ENCODE assay signal across 1 cellular context in the genomic region with DNA sequence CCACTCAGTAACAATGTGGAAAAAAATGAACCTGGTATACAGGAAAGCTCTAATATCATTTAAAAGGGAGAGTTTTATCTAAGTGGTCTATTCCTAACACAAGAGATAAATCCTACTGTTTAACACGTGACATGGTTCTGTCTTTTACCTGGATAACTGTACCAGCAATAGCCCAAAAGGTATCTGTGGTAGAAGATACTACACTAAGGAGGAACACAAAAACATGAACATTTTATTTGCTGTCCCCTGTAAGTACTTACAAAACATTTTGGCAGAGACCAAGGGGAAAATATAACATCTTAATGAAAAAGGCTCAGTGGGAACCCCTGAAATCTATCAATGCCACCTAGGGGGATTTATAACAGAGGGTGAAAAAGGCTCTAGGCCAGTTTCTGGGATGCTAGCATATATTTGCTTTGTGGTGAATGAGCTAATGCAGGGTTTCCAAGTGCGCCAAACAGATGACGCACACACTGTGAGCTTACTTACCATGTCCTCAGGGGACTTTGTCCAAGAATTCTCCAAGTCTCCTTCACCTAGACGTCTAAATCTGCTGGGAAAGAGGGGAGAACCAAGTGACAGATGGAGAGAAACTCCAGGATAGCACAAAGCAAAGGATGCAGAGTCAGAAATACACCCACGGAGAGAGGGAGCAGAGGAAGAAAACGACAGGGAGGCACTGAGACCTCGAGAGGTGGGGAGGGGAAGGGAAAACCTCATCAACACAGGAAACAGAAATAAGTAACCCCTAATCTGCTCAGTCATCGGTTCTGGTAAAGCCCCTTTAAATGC.
TF ChIP-seq lines count a peak whose summit lies in the region.

No MANE protein-coding gene starts in this region.

TF ChIP-seq in H1, 55 proteins besides CTCF, POLR2A, EP300 and RAD21:
- TF ChIP-seq JUN (IDR thresholded peaks at IDR 0.05; ENCODE audit: low read depth, low read length) (no peak), SAP30 (IDR thresholded peaks at IDR 0.05; ENCODE audit: insufficient read depth, insufficient replicate concordance, low read length) (no peak), TBP (IDR thresholded peaks at IDR 0.05; ENCODE audit: low read depth, low read length) (no peak), KDM1A (IDR thresholded peaks at IDR 0.05; ENCODE audit: borderline replicate concordance, low read length) (no peak), BRCA1 (IDR thresholded peaks at IDR 0.05; ENCODE audit: low read depth, low read length) (no peak), SP4 (IDR thresholded peaks at IDR 0.05; ENCODE audit: low read length) (no peak), CBX8 (IDR thresholded peaks at IDR 0.05; ENCODE audit: borderline replicate concordance, low read depth, low read length) (no peak), HDAC2 (IDR thresholded peaks at IDR 0.05; ENCODE audit: borderline replicate concordance in 1 of 2, low read depth in 2 of 2, low read length in 2 of 2) (no peak), TAF1 (IDR thresholded peaks at IDR 0.05; ENCODE audit: low read depth, low read length) (no peak)
- TF ChIP-seq, protein P1, sequence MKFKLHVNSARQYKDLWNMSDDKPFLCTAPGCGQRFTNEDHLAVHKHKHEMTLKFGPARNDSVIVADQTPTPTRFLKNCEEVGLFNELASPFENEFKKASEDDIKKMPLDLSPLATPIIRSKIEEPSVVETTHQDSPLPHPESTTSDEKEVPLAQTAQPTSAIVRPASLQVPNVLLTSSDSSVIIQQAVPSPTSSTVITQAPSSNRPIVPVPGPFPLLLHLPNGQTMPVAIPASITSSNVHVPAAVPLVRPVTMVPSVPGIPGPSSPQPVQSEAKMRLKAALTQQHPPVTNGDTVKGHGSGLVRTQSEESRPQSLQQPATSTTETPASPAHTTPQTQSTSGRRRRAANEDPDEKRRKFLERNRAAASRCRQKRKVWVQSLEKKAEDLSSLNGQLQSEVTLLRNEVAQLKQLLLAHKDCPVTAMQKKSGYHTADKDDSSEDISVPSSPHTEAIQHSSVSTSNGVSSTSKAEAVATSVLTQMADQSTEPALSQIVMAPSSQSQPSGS (IDR thresholded peaks at IDR 0.05; ENCODE audit: low read length), result no peak
- TF ChIP-seq, protein P2, sequence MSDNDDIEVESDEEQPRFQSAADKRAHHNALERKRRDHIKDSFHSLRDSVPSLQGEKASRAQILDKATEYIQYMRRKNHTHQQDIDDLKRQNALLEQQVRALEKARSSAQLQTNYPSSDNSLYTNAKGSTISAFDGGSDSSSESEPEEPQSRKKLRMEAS (IDR thresholded peaks at IDR 0.05), result no peak
- TF ChIP-seq, protein P3, sequence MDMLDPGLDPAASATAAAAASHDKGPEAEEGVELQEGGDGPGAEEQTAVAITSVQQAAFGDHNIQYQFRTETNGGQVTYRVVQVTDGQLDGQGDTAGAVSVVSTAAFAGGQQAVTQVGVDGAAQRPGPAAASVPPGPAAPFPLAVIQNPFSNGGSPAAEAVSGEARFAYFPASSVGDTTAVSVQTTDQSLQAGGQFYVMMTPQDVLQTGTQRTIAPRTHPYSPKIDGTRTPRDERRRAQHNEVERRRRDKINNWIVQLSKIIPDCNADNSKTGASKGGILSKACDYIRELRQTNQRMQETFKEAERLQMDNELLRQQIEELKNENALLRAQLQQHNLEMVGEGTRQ (IDR thresholded peaks at IDR 0.05; ENCODE audit: low read length), result no peak
